In genomic region chr5:64147849-64148441, GRCh38 we compare ENCODE assay signal across 8 cellular contexts. TPM values are rescaled to one million over a fixed set of nuclear protein-coding genes. Genes with fewer than 3 reads are reported as not detected.
DNase-seq lines count a peak whose midpoint lies in the region; ATAC-seq, FAIRE-seq and TF ChIP-seq lines count a peak whose summit lies in the region.

No MANE protein-coding gene starts in this region.

- no peaks in the 10 kb centered on the region for H3K27me3 Mint-ChIP-seq in CD4-positive, alpha-beta memory T cell

- no peaks in the 10 kb centered on the region for H3K36me3 ChIP-seq in smooth muscle cell (ENCODE audit: low read depth)
- H3K36me3 ChIP-seq in CD4-positive, alpha-beta memory T cell (ENCODE audit: insufficient read depth, low read length) = no peaks in the 10 kb centered on the region

- no peak overlapping the region for H3K27ac Mint-ChIP-seq in CD4-positive, alpha-beta memory T cell

- H3K4me1 ChIP-seq in smooth muscle cell (ENCODE audit: low read depth) = no peaks in the 10 kb centered on the region
- no peaks in the 10 kb centered on the region for H3K4me1 ChIP-seq in CD4-positive, alpha-beta memory T cell (ENCODE audit: insufficient read depth, low read length)

- H3K9me3 ChIP-seq in smooth muscle cell (replicated peaks; ENCODE audit: low read depth) = no peaks in the 10 kb centered on the region
- no peaks in the 10 kb centered on the region for H3K9me3 ChIP-seq in CD4-positive, alpha-beta memory T cell (ENCODE audit: control insufficient read depth in 1 of 2, low read length in 2 of 2)

- POLR2A ChIA-PET in CD4-positive, alpha-beta memory T cell (lab: Charles Lee; ENCODE audit: partially characterized antibody) = no interaction called here

- no peaks in the 10 kb centered on the region for H3K36me3 Mint-ChIP-seq in CD4-positive, alpha-beta memory T cell

- FAIRE-seq in GM18507 (lab: Jason Lieb, UNC) = peak; percentile 76

- intact Hi-C loops in CD4-positive, alpha-beta memory T cell (cut with micrococcal nuclease) = no loop called here

- H2AFZ ChIP-seq in smooth muscle cell (ENCODE audit: low read depth) = peak overlapping the region; percentile 4

- DNase-seq in AG09319 (ENCODE audit: extremely low read depth, low read depth) (peak; percentile 5), GM18507 (ENCODE audit: extremely low spot score, insufficient read length, low read depth) (peak; percentile 20), amygdala (lab: John Stamatoyannopoulos, UW) (peak in 44 of 56 donors; percentile 2 to 81 (median 27)), hepatic stellate cell (ENCODE audit: low spot score) (peak; percentile 45), smooth muscle cell (lab: John Stamatoyannopoulos, UW; ENCODE audit: unreplicated experiment) (peak; percentile 4), omental fat pad (ENCODE audit: low spot score) (no peak)
- no peak for DNase-seq in CD4-positive, alpha-beta memory T cell

- no peak overlapping the region for H3K27ac ChIP-seq in smooth muscle cell (ENCODE audit: low read depth)
- no peak overlapping the region for H3K27ac ChIP-seq in CD4-positive, alpha-beta memory T cell (ENCODE audit: low read depth, low read length)

- no peak for ATAC-seq in omental fat pad (ENCODE audit: low FRiP score)

- H3K79me2 ChIP-seq in smooth muscle cell (ENCODE audit: low read depth) = no peaks in the 10 kb centered on the region

- H4K20me1 ChIP-seq in smooth muscle cell (ENCODE audit: low read depth) = no peaks in the 10 kb centered on the region

- no peaks in the 10 kb centered on the region for H3F3A ChIP-seq in smooth muscle cell (ENCODE audit: low read depth)

- H3K27me3 ChIP-seq in smooth muscle cell (ENCODE audit: low read depth) = no peaks in the 10 kb centered on the region
- H3K27me3 ChIP-seq in CD4-positive, alpha-beta memory T cell (ENCODE audit: insufficient read depth, low read length) = no peaks in the 10 kb centered on the region

- WGBS in smooth muscle cell (ENCODE audit: low lambda C conversion rate) = 21% methylated on average over 7 of the region's 7 CpGs

- CTCF ChIA-PET in CD4-positive, alpha-beta memory T cell (lab: Charles Lee; ENCODE audit: partially characterized antibody) = no interaction called here

- no peak overlapping the region for H3K4me3 ChIP-seq in smooth muscle cell
- no peak overlapping the region for H3K4me3 ChIP-seq in CD4-positive, alpha-beta memory T cell (ENCODE audit: low read length in 2 of 2)

- peaks cover 0 to under 1% (median 0%) of the 10 kb centered on the region in 8 donors for H3K9me3 Mint-ChIP-seq in CD4-positive, alpha-beta memory T cell

- H3K4me2 ChIP-seq in smooth muscle cell = no peak overlapping the region

- TF ChIP-seq CTCF in AG09319 (IDR thresholded peaks at IDR 0.05; ENCODE audit: low read depth, low read length) = peak; percentile 82
- peak; percentile 78 for TF ChIP-seq CTCF in LNCAP (IDR thresholded peaks at IDR 0.05)
- TF ChIP-seq CTCF in smooth muscle cell (IDR thresholded peaks at IDR 0.05; ENCODE audit: borderline replicate concordance, insufficient read depth, poor library complexity, severe bottlenecking) = peak; percentile 81
- TF ChIP-seq CTCF in omental fat pad (IDR thresholded peaks at IDR 0.05) = peak in 1 of 3 donors; percentile 66

- no peak overlapping the region for H3K4me3 Mint-ChIP-seq in CD4-positive, alpha-beta memory T cell

- H3K9ac ChIP-seq in smooth muscle cell (ENCODE audit: low read depth) = no peak overlapping the region

- H3K4me1 Mint-ChIP-seq in CD4-positive, alpha-beta memory T cell = no peaks in the 10 kb centered on the region

RNA-seq across cellular contexts. Expression of gene RNF180, which starts 17.7 kb away (rescaled TPM):
- total RNA-seq in smooth muscle cell = 3.8 and 8.3 TPM in 2 replicates
- polyA plus RNA-seq in smooth muscle cell = 1.4 and 3.0 TPM in 2 replicates
- total RNA-seq in omental fat pad = 10 to 100 TPM in 2 of 4 donors, 1 to 10 TPM in 2; 7.6 to 18.1 (median 11.5) TPM
- total RNA-seq in CD4-positive, alpha-beta memory T cell = not detected
- polyA plus RNA-seq in CD4-positive, alpha-beta memory T cell = not detected

Comparison
In these comparisons a context has a peak if more than half of its experiments do, and no peak if none do; other contexts are left out.
1. DNase-seq: peak in AG09319 (single experiment), GM18507 (single experiment), amygdala (44 of 56), hepatic stellate cell (single experiment) and smooth muscle cell (single experiment); none in omental fat pad (single experiment) and CD4-positive, alpha-beta memory T cell (0 of 5).